ENCODE assay signal across 16 cellular contexts in genomic region chr1:224438989-224439388, GRCh38. TPM values are rescaled to one million over a fixed set of nuclear protein-coding genes. Genes with fewer than 3 reads are reported as not detected.
DNase-seq lines count a peak whose midpoint lies in the region; ATAC-seq, FAIRE-seq and TF ChIP-seq lines count a peak whose summit lies in the region.
"Had no signal": no experiment of that assay in that cellular context is flagged by ENCODE, and none has a peak within 500 bp of the region (broad histone marks: within the 10 kb centered on the region; RNA-seq: fewer than 3 reads in every experiment).

No MANE protein-coding gene starts in this region.

- H3K4me2 ChIP-seq in GM23338 (no peak overlapping the region), HepG2 (ENCODE audit: low read depth, low read length) (peak overlapping the region; percentile 63)

- TF ChIP-seq POLR2A in HepG2 (IDR thresholded peaks at IDR 0.05; ENCODE audit: insufficient read depth in 1 of 2, low read depth in 2 of 2, low read length in 2 of 2), result no peak
- TF ChIP-seq POLR2A in gastroesophageal sphincter (IDR thresholded peaks at IDR 0.05), result no peak

- H3K4me3 ChIP-seq in GM23338, result no peak overlapping the region
- H3K4me3 ChIP-seq in bronchial epithelial cell (ENCODE audit: low read depth, low read length), result no peak overlapping the region
- peak overlapping the region in 1 of 3 experiments; percentile 17; a peak in 1 of 6 replicates for H3K4me3 ChIP-seq in HepG2 (replicated peaks in 1 of 3; ENCODE audit: insufficient read depth in 1 of 3, low read depth in 2 of 3, low read length in 3 of 3)
- no peak overlapping the region for H3K4me3 ChIP-seq in gastroesophageal sphincter

- ATAC-seq in GM23338, result no peak
- ATAC-seq in HepG2, result peak; percentile 81
- no peak for ATAC-seq in gastroesophageal sphincter

- no peaks in the 10 kb centered on the region for H3K27me3 ChIP-seq in GM23338 (ENCODE audit: insufficient read depth)
- no peaks in the 10 kb centered on the region for H3K27me3 ChIP-seq in bronchial epithelial cell (ENCODE audit: control insufficient read depth, insufficient read depth, low read length)
- no peaks in the 10 kb centered on the region; a peak in 1 of 5 replicates for H3K27me3 ChIP-seq in HepG2 (ENCODE audit: control insufficient read depth in 1 of 2, insufficient read depth in 2 of 2, low read length in 2 of 2)
- H3K27me3 ChIP-seq in gastroesophageal sphincter, result no peaks in the 10 kb centered on the region

- H3K4me1 ChIP-seq in GM23338 (ENCODE audit: insufficient read depth) (peaks cover 6% of the 10 kb centered on the region), HepG2 (ENCODE audit: insufficient read depth, low read length) (peaks cover 35% of the 10 kb centered on the region), gastroesophageal sphincter (peaks cover 0 to 19% (median 7%) of the 10 kb centered on the region in 3 donors)

- H3K9me3 ChIP-seq in HepG2 (ENCODE audit: low read length) (no peaks in the 10 kb centered on the region), gastroesophageal sphincter (no peaks in the 10 kb centered on the region)

- H3K27ac Mint-ChIP-seq in GM23338 (no peak overlapping the region; the same call in 1 of the 2 replicates), progenitor cell of endocrine pancreas (peak overlapping the region; percentile 85)
- H3K27ac Mint-ChIP-seq in activated naive CD8-positive, alpha-beta T cell treated with anti-CD3 and anti-CD28 coated beads for 36 hours, result no peak overlapping the region

- TF ChIP-seq CTCF in GM23338 (conservative IDR thresholded peaks at IDR 0.05; ENCODE audit: low read depth in 2 of 2) (no peak), bronchial epithelial cell (IDR thresholded peaks at IDR 0.05; ENCODE audit: insufficient read depth, low read length, severe bottlenecking) (no peak), HepG2 (CRISPR knock-in tag; IDR thresholded peaks at IDR 0.05) (no peak), progenitor cell of endocrine pancreas (IDR thresholded peaks at IDR 0.05; ENCODE audit: unreplicated experiment) (no peak), gastroesophageal sphincter (IDR thresholded peaks at IDR 0.05) (no peak)

- FAIRE-seq in bronchial epithelial cell (lab: Jason Lieb, UNC) (no peak), HepG2 (lab: Jason Lieb, UNC) (peak; percentile 67)
- FAIRE-seq: A204.1 had no signal

- POLR2A ChIA-PET in HepG2 (lab: Yijun Ruan, JAX), result interaction anchor here (0.7 to 0.9 kb wide), 2 partner anchors 9 to 16 kb away, joined by 3 to 4 read pairs; no protein-coding TSS in a partner anchor

- H3K9me2 ChIP-seq in GM23338 (ENCODE audit: insufficient read depth), result no peaks in the 10 kb centered on the region

- BruUV-seq in HepG2 (replicated peaks; lab: Mats Ljungman, UMichigan), result no TSS peak

- CTCF ChIA-PET in HepG2 (lab: Yijun Ruan, JAX; ENCODE audit: low intra/inter-chr PET ratio, low total read pairs), result no interaction called here

- WGBS in HepG2 (ENCODE audit: low lambda C conversion rate), result 15% methylated on average over 7 of the region's 7 CpGs
- 71 to 80% methylated on average over 3 to 5 of the region's 7 CpGs for WGBS in gastroesophageal sphincter (ENCODE audit: low coverage in 1 of 2), 2 donors

- peaks cover 15% of the 10 kb centered on the region for H3K79me2 ChIP-seq in GM23338 (replicated peaks; ENCODE audit: insufficient read depth)
- peaks cover 16% of the 10 kb centered on the region for H3K79me2 ChIP-seq in HepG2 (ENCODE audit: insufficient read depth, low read length)

- no peak for TF ChIP-seq RAD21 in HepG2 (CRISPR knock-in tag; IDR thresholded peaks at IDR 0.05)

- H3K9me3 Mint-ChIP-seq in GM23338 (no peaks in the 10 kb centered on the region), progenitor cell of endocrine pancreas (ENCODE audit: low read depth) (no peaks in the 10 kb centered on the region)
- no peaks in the 10 kb centered on the region for H3K9me3 Mint-ChIP-seq in activated naive CD8-positive, alpha-beta T cell treated with anti-CD3 and anti-CD28 coated beads for 36 hours

- H4K20me1 ChIP-seq in GM23338 (replicated peaks; ENCODE audit: insufficient read depth) (no peaks in the 10 kb centered on the region), HepG2 (ENCODE audit: insufficient read depth, low read length) (no peaks in the 10 kb centered on the region)

- intact Hi-C loops in HepG2 (cut with micrococcal nuclease; ENCODE audit: unreplicated experiment), result loop anchor here (2.0 kb wide), 1 partner anchor 18 kb away; no protein-coding TSS in a partner anchor

- peaks cover 3% of the 10 kb centered on the region; the same call in 1 of the 2 replicates for H3F3A ChIP-seq in GM23338 (replicated peaks; ENCODE audit: low read depth)

- DNase-seq in GM23338 (ENCODE audit: low spot score) (no peak), bronchial epithelial cell (ENCODE audit: low read depth) (peak; percentile 66), HepG2 (ENCODE audit: low spot score) (peak; percentile 91), progenitor cell of endocrine pancreas (ENCODE audit: low spot score, unreplicated experiment) (no peak), RKO (ENCODE audit: low spot score) (no peak), ACHN (no peak)
- no peak for DNase-seq in activated naive CD8-positive, alpha-beta T cell treated with anti-CD3 and anti-CD28 coated beads for 36 hours
- DNase-seq: DMS153; H7; NCI-H1436; NCI-H2081; NCI-H526; NK-92 treated with Interleukin-12 subunit alpha and Interleukin-12 subunit beta, amount 100 ng/mL, for 24 hours had no signal

- H3K36me3 Mint-ChIP-seq in GM23338 (ENCODE audit: low read depth), result peaks cover 15% of the 10 kb centered on the region; the same call in 2 of the 3 replicates
- peaks cover 1% of the 10 kb centered on the region for H3K36me3 Mint-ChIP-seq in progenitor cell of endocrine pancreas (ENCODE audit: insufficient read depth)
- no peaks in the 10 kb centered on the region for H3K36me3 Mint-ChIP-seq in activated naive CD8-positive, alpha-beta T cell treated with anti-CD3 and anti-CD28 coated beads for 36 hours

- in situ Hi-C loops in HepG2 (cut with HindIII; ENCODE audit: extremely low pct_ligation_motif_present, low pct_unique_long_range_greater_than_20kb) (no loop called here), ACHN (cut with HindIII; ENCODE audit: low pct_ligation_motif_present, low pct_unique_long_range_greater_than_20kb, low sequenced_read_pairs) (no loop called here)

- TF ChIP-seq EP300 in HepG2 (IDR thresholded peaks at IDR 0.05; ENCODE audit: low read depth in 2 of 2, low read length in 2 of 2) (peak in 1 of 2 experiments; percentile 43; a peak in 1 of 4 replicates), HepG2 (CRISPR knock-in tag; IDR thresholded peaks at IDR 0.05; ENCODE audit: borderline replicate concordance) (0 out of 2 replicates have a peak, but pooled peaks have one; percentile 27), gastroesophageal sphincter (IDR thresholded peaks at IDR 0.05) (no peak)

- H3K27me3 Mint-ChIP-seq in GM23338 (ENCODE audit: insufficient read depth, low read depth, poor library complexity), result no peaks in the 10 kb centered on the region
- H3K27me3 Mint-ChIP-seq in progenitor cell of endocrine pancreas, result no peaks in the 10 kb centered on the region
- H3K27me3 Mint-ChIP-seq in activated naive CD8-positive, alpha-beta T cell treated with anti-CD3 and anti-CD28 coated beads for 36 hours, result no peaks in the 10 kb centered on the region

- H3K4me3 Mint-ChIP-seq in GM23338, result no peak overlapping the region
- H3K4me3 Mint-ChIP-seq in progenitor cell of endocrine pancreas (ENCODE audit: low read depth), result no peak overlapping the region
- H3K4me3 Mint-ChIP-seq in activated naive CD8-positive, alpha-beta T cell treated with anti-CD3 and anti-CD28 coated beads for 36 hours, result no peak overlapping the region

- peak overlapping the region; percentile 33; the same call in 1 of the 2 replicates for H3K27ac ChIP-seq in GM23338 (ENCODE audit: low read depth)
- H3K27ac ChIP-seq in HepG2 (ENCODE audit: extremely low read length, insufficient read depth, low read length), result peak overlapping the region; percentile 57
- no peak overlapping the region for H3K27ac ChIP-seq in gastroesophageal sphincter
- H3K27ac ChIP-seq: C4-2B had no signal

- H3K9ac ChIP-seq in HepG2 (ENCODE audit: insufficient read depth, low read depth, low read length), result peak overlapping the region; percentile 35; the same call in 1 of the 2 replicates

- no peaks in the 10 kb centered on the region; the same call in 1 of the 2 replicates for H3K36me3 ChIP-seq in GM23338 (ENCODE audit: insufficient read depth)
- H3K36me3 ChIP-seq in bronchial epithelial cell (ENCODE audit: control insufficient read depth, insufficient read depth, low read length), result no peaks in the 10 kb centered on the region
- no peaks in the 10 kb centered on the region for H3K36me3 ChIP-seq in HepG2 (replicated peaks in 1 of 2; ENCODE audit: control insufficient read depth in 1 of 2, insufficient read depth in 2 of 2, low read length in 2 of 2)
- peaks cover 0 to 25% of the 10 kb centered on the region in 2 donors for H3K36me3 ChIP-seq in gastroesophageal sphincter

- peaks cover 13% of the 10 kb centered on the region for H3K4me1 Mint-ChIP-seq in GM23338
- peaks cover 19% of the 10 kb centered on the region for H3K4me1 Mint-ChIP-seq in progenitor cell of endocrine pancreas (ENCODE audit: low read depth)
- peaks cover 17% of the 10 kb centered on the region for H3K4me1 Mint-ChIP-seq in activated naive CD8-positive, alpha-beta T cell treated with anti-CD3 and anti-CD28 coated beads for 36 hours

- H2AFZ ChIP-seq in GM23338 (no peak overlapping the region), HepG2 (ENCODE audit: low read length) (no peak overlapping the region)

RNA-seq across cellular contexts. Expression of gene WDR26, which starts 4.4 kb away (rescaled TPM):
- total RNA-seq in GM23338 (2014; rRNA removed; shearing (Covaris generic)), result 71.0 and 74.6 TPM in 2 replicates
- polyA plus RNA-seq in GM23338 (2016; fragmentation: Nextera tagmentation; extraction: Ambion mirVana) (13.9 and 16.9 TPM in 2 replicates), HepG2 (2011; rRNA removed) (23.3 and 23.7 TPM in 2 replicates)
- total RNA-seq in bronchial epithelial cell (34.5 and 58.8 TPM in 2 replicates), HepG2 (2016; rRNA removed; fragmentation: Illumina TruSeq; extraction: Trizol) (13.2 and 24.6 TPM in 2 replicates), progenitor cell of endocrine pancreas (83.9 and 84.9 TPM in 2 replicates), gastroesophageal sphincter (10 to 100 TPM; 63.9 to 94.5 (median 77.7) TPM)
- 2.7 and 3.3 TPM in 2 replicates for total RNA-seq in HepG2 (2016; cell fraction: cytosol; rRNA removed; fragmentation: Illumina TruSeq; extraction: Trizol; ENCODE audit: low read depth)
- total RNA-seq in HepG2 (2016; cell fraction: insoluble cytoplasmic fraction; rRNA removed; fragmentation: Illumina TruSeq; extraction: Trizol), result 13.3 and 24.2 TPM in 2 replicates
- total RNA-seq in HepG2 (2016; cell fraction: membrane; rRNA removed; fragmentation: Illumina TruSeq; extraction: Trizol), result 12.5 and 15.1 TPM in 2 replicates
- total RNA-seq in HepG2 (2016; cell fraction: nucleus; rRNA removed; fragmentation: Illumina TruSeq; extraction: Trizol), result 32.3 and 36.8 TPM in 2 replicates
- 8.6 and 13.7 TPM in 2 replicates for polyA plus RNA-seq in HepG2 (2011; cell fraction: cytosol; rRNA removed)
- 39.3 and 44.1 TPM in 2 replicates for polyA plus RNA-seq in HepG2 (2011; cell fraction: nucleus; rRNA removed)
- 39.2 and 40.9 TPM in 2 replicates for polyA plus RNA-seq in HepG2 (2012)
- polyA plus RNA-seq in HepG2 (2016; cell fraction: cytosol; fragmentation: Illumina TruSeq; extraction: Trizol; ENCODE audit: low read depth), result 1.7 and 1.9 TPM in 2 replicates
- polyA plus RNA-seq in HepG2 (2016; cell fraction: insoluble cytoplasmic fraction; fragmentation: Illumina TruSeq; extraction: Trizol; ENCODE audit: low read depth), result 30.4 and 32.4 TPM in 2 replicates
- 7.1 and 8.8 TPM in 2 replicates for polyA plus RNA-seq in HepG2 (2016; cell fraction: membrane; fragmentation: Illumina TruSeq; extraction: Trizol; ENCODE audit: low read depth)
- 48.4 and 49.1 TPM in 2 replicates for polyA plus RNA-seq in HepG2 (2016; cell fraction: nucleus; fragmentation: Illumina TruSeq; extraction: Trizol; ENCODE audit: insufficient read depth, low read depth)
- 29.3 and 32.7 TPM in 2 replicates for polyA minus RNA-seq in HepG2 (2011; rRNA and poly(A)+ RNA removed; ENCODE audit: low replicate concordance)
- 44.8 and 53.5 TPM in 2 replicates for polyA minus RNA-seq in HepG2 (2011; cell fraction: cytosol; rRNA and poly(A)+ RNA removed)
- 117 and 134 TPM in 2 replicates for polyA minus RNA-seq in HepG2 (2011; cell fraction: nucleus; rRNA and poly(A)+ RNA removed)
- 10 to 100 TPM; 61.4 to 62.3 TPM for total RNA-seq in activated naive CD8-positive, alpha-beta T cell treated with anti-CD3 and anti-CD28 coated beads for 36 hours

Comparison
In these comparisons a context has a peak if more than half of its experiments do, and no peak if none do; other contexts are left out.
1. DNase-seq: peak in bronchial epithelial cell (single experiment) and HepG2 (single experiment); none in GM23338 (single experiment), progenitor cell of endocrine pancreas (single experiment), RKO (single experiment), ACHN (single experiment) and activated naive CD8-positive, alpha-beta T cell treated with anti-CD3 and anti-CD28 coated beads for 36 hours (single experiment).
2. H3K27ac ChIP-seq: peak in GM23338 (single experiment) and HepG2 (single experiment); none in gastroesophageal sphincter (0 of 4).